In the genomic region with DNA sequence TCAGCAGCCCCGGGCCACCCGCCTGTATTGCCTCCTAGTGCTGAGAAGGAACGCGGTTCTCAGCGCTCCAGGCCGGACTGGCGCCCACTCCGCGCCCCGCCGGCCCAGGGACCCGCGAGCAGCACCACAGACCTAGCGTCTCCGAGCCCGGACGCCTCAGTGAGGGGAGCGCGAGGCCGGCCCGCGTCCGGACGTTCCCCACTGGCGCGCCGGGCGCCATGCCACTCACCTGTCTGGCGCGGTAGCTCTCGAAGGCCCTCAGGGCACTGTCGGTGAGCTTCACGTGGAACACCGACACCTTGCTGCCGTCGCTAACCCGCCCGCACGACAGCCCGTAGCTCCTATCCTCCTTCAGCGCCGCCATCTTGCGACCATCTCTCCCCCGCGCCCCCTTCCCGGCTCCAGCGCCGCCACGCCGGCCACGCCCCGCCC, we compare ENCODE assay signal across 8 cellular contexts. TPM values are rescaled to one million over a fixed set of nuclear protein-coding genes. Genes with fewer than 3 reads are reported as not detected.
DNase-seq lines count a peak whose midpoint lies in the region; TF ChIP-seq lines count a peak whose summit lies in the region.

TSS of gene ELL (minus strand) at position 379 of the 432 bp plus-strand sequence. CDS start at position 364, 15 bp downstream.

- H4K20me1 ChIP-seq in Karpas-422 (ENCODE audit: insufficient read depth, low read depth, low read length) = peaks cover 12% of the 10 kb centered on the region

- no peaks in the 10 kb centered on the region for H3K36me3 ChIP-seq in Karpas-422 (ENCODE audit: insufficient read depth, low read length)
- no peaks in the 10 kb centered on the region for H3K36me3 ChIP-seq in muscle layer of colon (ENCODE audit: insufficient read depth, low read length)

- TF ChIP-seq CTCF in dorsolateral prefrontal cortex (IDR thresholded peaks at IDR 0.05 in 54 of 56, conservative IDR thresholded peaks at IDR 0.05 in 2 of 56; ENCODE audit: low read depth in 1 of 56, partially characterized antibody in 56 of 56) = peak in 3 of 56 donors; percentile 2 to 31 (median 12)

- H3K9ac ChIP-seq in Karpas-422 (ENCODE audit: low read length) (peak within 1 kb of the TSS; percentile 92), muscle layer of colon (ENCODE audit: low read length) (peak within 1 kb of the TSS; percentile 95)

- no peaks in the 10 kb centered on the region for H3K9me3 ChIP-seq in Karpas-422 (ENCODE audit: low read length)
- no peaks in the 10 kb centered on the region for H3K9me3 ChIP-seq in muscle layer of colon (ENCODE audit: low read length)

- peak within 1 kb of the TSS; percentile 68 for H3K27ac ChIP-seq in Karpas-422 (ENCODE audit: low read length)
- H3K27ac ChIP-seq in dorsolateral prefrontal cortex = peak within 1 kb of the TSS; percentile 9 to 98 (median 91)
- peak within 1 kb of the TSS; percentile 94 for H3K27ac ChIP-seq in muscle layer of colon (ENCODE audit: low read depth, low read length)

- DNase-seq in T-helper 2 cell (no peak), Karpas-422 (no peak), dorsolateral prefrontal cortex (no peak), NCI-H1930 (lab: John Stamatoyannopoulos, UW) (no peak), AG20443 (ENCODE audit: low spot score) (no peak), HPDE6-E6E7 (ENCODE audit: extremely low spot score) (no peak)

- peak within 1 kb of the TSS; percentile 83 for H3K4me2 ChIP-seq in Karpas-422 (ENCODE audit: low read depth, low read length, poor library complexity, severe bottlenecking)

- H3K4me3 ChIP-seq in Karpas-422 (ENCODE audit: low read length) (peak within 1 kb of the TSS; percentile 83), dorsolateral prefrontal cortex (peak within 1 kb of the TSS; percentile 62 to 100 (median 98)), muscle layer of colon (ENCODE audit: low read depth in 1 of 2, low read length in 2 of 2) (peak within 1 kb of the TSS; percentile 94 to 99)

- no peaks in the 10 kb centered on the region for H3K9me2 ChIP-seq in Karpas-422 (replicated peaks; ENCODE audit: insufficient read depth, low read length)

- H3K79me2 ChIP-seq in Karpas-422 (ENCODE audit: low read length) = peaks cover 51% of the 10 kb centered on the region

- no peak within 1 kb of the TSS; the same call in 1 of the 2 replicates for H2AFZ ChIP-seq in Karpas-422 (ENCODE audit: low read length)

- H3K4me1 ChIP-seq in Karpas-422 (ENCODE audit: low read length) (peaks cover 14% of the 10 kb centered on the region), muscle layer of colon (ENCODE audit: insufficient read depth, low read length) (peaks cover 13% of the 10 kb centered on the region)

- H3K27me3 ChIP-seq in Karpas-422 (ENCODE audit: low read length) = no peaks in the 10 kb centered on the region
- H3K27me3 ChIP-seq in dorsolateral prefrontal cortex = no peaks in the 10 kb centered on the region
- H3K27me3 ChIP-seq in muscle layer of colon (ENCODE audit: control insufficient read depth in 1 of 2, insufficient read depth in 2 of 2, low read length in 2 of 2) = no peaks in the 10 kb centered on the region

- intact Hi-C loops in T-helper 2 cell treated with Interferon-gamma antibody and Interleukin-4, amounts not matched to agents 100 ng/mL and 5 ng/mL, for 36 hours (cut with micrococcal nuclease) = loop anchor here (1.0 to 5.0 kb wide), 10 partner anchors 22 to 511 kb away; partner anchors contain the start of genes ARMC6, COPE, CRTC1 and DDX49
- intact Hi-C loops in dorsolateral prefrontal cortex (cut with DNase I) = loop anchor here (1.0 to 5.0 kb wide), 5 partner anchors 21 to 115 kb away; partner anchors contain the start of genes KXD1 (in 2 of the 2) and KLHL26 (in 1 of the 2)

RNA-seq across cellular contexts. Expression of gene ELL, which starts in this region (rescaled TPM):
- 23.3 and 23.4 TPM in 2 replicates for total RNA-seq in T-helper 2 cell treated with Interferon-gamma antibody and Interleukin-4, amounts not matched to agents 100 ng/mL and 5 ng/mL, for 36 hours
- 10.9 and 14.8 TPM in 2 replicates for total RNA-seq in Karpas-422 (2014; rRNA removed; shearing (Covaris generic); ENCODE audit: low replicate concordance)
- total RNA-seq in dorsolateral prefrontal cortex = 10 to 100 TPM in 119 of 120 experiments, 1 to 10 TPM in 1; 9.4 to 22.3 (median 15.4) TPM
